In the genomic region with DNA sequence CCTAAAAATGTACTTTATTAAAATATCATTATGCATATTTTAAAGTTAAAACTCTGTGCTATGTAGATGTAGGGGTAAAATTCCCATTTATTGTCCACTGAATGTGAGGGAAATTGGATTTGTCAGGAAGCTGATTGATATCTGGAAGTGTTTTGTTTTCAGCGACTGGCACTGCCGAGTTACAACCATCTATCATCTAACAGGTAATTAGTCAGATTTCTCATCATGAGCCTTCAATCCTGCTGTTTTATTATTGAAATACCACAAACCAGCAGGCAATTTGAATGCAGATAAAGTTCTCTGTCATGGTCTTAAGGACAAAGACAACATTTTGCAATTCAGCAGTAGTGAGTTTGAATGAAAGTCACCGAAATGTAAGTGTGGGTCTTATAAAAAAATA, we compare ENCODE assay signal across 1 cellular context.
TF ChIP-seq lines count a peak whose summit lies in the region.

No MANE protein-coding gene starts in this region.

TF ChIP-seq in H1, 55 proteins besides CTCF, POLR2A, EP300 and RAD21 (continued from another document):
- peak in 1 of 2 experiments; percentile 3 for TF ChIP-seq BCL11A (IDR thresholded peaks at IDR 0.05; ENCODE audit: low read depth in 2 of 2, low read length in 2 of 2)
